Comparison of ENCODE assay signal across 13 cellular contexts in genomic region chr6:132190097-132190814, GRCh38.
A peak's percentile ranks its signal among the peaks of the same experiment; 100 is the strongest.
DNase-seq lines count a peak whose midpoint lies in the region; ATAC-seq and TF ChIP-seq lines count a peak whose summit lies in the region.
"Had no signal": no experiment of that assay in that cellular context is flagged by ENCODE, and none has a peak within 500 bp of the region (broad histone marks: within the 10 kb centered on the region; RNA-seq: fewer than 3 reads in every experiment).

No MANE protein-coding gene starts in this region.

- H3K9me3 ChIP-seq in tibial artery (no peaks in the 10 kb centered on the region), SJCRH30 (replicated peaks) (peaks cover 3% of the 10 kb centered on the region; the same call in 1 of the 2 replicates)
- H3K9me3 ChIP-seq: A549, mucosa of descending colon had no signal

- H3K27me3 ChIP-seq in tibial artery, result no peaks in the 10 kb centered on the region
- H3K27me3 ChIP-seq in SJCRH30, result no peaks in the 10 kb centered on the region

- H3K4me1 Mint-ChIP-seq in activated T-cell treated with anti-CD3 and anti-CD28 coated beads, Interleukin-2, amount 50 U/mL, for 72 hours (ENCODE audit: low read depth), result no peaks in the 10 kb centered on the region
- no peaks in the 10 kb centered on the region for H3K4me1 Mint-ChIP-seq in activated T-cell treated with anti-CD3 and anti-CD28 coated beads, Interleukin-2, amount 50 U/mL, for 4 hours (ENCODE audit: low read depth)

- no peaks in the 10 kb centered on the region for H3K9me3 Mint-ChIP-seq in activated T-cell treated with anti-CD3 and anti-CD28 coated beads, Interleukin-2, amount 50 U/mL, for 72 hours
- H3K9me3 Mint-ChIP-seq in activated T-cell treated with anti-CD3 and anti-CD28 coated beads, Interleukin-2, amount 50 U/mL, for 4 hours, result no peaks in the 10 kb centered on the region

- intact Hi-C loops in tibial artery (cut with DNase I; ENCODE audit: low total_unique reads), result no loop called here

- H3K27ac Mint-ChIP-seq in activated T-cell treated with anti-CD3 and anti-CD28 coated beads, Interleukin-2, amount 50 U/mL, for 72 hours, result peak overlapping the region; percentile 3
- H3K27ac Mint-ChIP-seq: dendritic cell treated with granulocyte-macrophage colony-stimulating factor and Interleukin-4, amounts not matched to agents 40 ng/mL and 50 ng/mL, for 4 days had no signal

- no peaks in the 10 kb centered on the region for H3K27me3 Mint-ChIP-seq in activated T-cell treated with anti-CD3 and anti-CD28 coated beads, Interleukin-2, amount 50 U/mL, for 72 hours (ENCODE audit: low read depth)
- H3K27me3 Mint-ChIP-seq in activated T-cell treated with anti-CD3 and anti-CD28 coated beads, Interleukin-2, amount 50 U/mL, for 4 hours (ENCODE audit: low read depth), result no peaks in the 10 kb centered on the region
- H3K27me3 Mint-ChIP-seq: dendritic cell treated with granulocyte-macrophage colony-stimulating factor and Interleukin-4, amounts not matched to agents 40 ng/mL and 50 ng/mL, for 4 days had no signal

- H3K4me3 Mint-ChIP-seq in activated T-cell treated with anti-CD3 and anti-CD28 coated beads, Interleukin-2, amount 50 U/mL, for 72 hours, result no peak overlapping the region
- no peak overlapping the region for H3K4me3 Mint-ChIP-seq in activated T-cell treated with anti-CD3 and anti-CD28 coated beads, Interleukin-2, amount 50 U/mL, for 4 hours
- H3K4me3 Mint-ChIP-seq: dendritic cell treated with granulocyte-macrophage colony-stimulating factor and Interleukin-4, amounts not matched to agents 40 ng/mL and 50 ng/mL, for 4 days had no signal

- H3K36me3 ChIP-seq in tibial artery (no peaks in the 10 kb centered on the region), SJCRH30 (no peaks in the 10 kb centered on the region)

- H3K4me3 ChIP-seq in coronary artery (no peak overlapping the region), tibial artery (no peak overlapping the region), SJCRH30 (no peak overlapping the region)
- H3K4me3 ChIP-seq: A549, mucosa of descending colon had no signal

- TF ChIP-seq CTCF in coronary artery (IDR thresholded peaks at IDR 0.05) (no peak), tibial artery (IDR thresholded peaks at IDR 0.05) (no peak)

- H3K4me1 ChIP-seq in tibial artery (peaks cover 0 to 29% (median 4%) of the 10 kb centered on the region in 4 donors), SJCRH30 (peaks cover 18% of the 10 kb centered on the region)
- H3K4me1 ChIP-seq: A549 had no signal

- H3K36me3 Mint-ChIP-seq in activated T-cell treated with anti-CD3 and anti-CD28 coated beads, Interleukin-2, amount 50 U/mL, for 72 hours (ENCODE audit: insufficient read depth in 2 of 2), result no peaks in the 10 kb centered on the region
- H3K36me3 Mint-ChIP-seq in activated T-cell treated with anti-CD3 and anti-CD28 coated beads, Interleukin-2, amount 50 U/mL, for 4 hours (ENCODE audit: insufficient read depth), result no peaks in the 10 kb centered on the region

- H3K27ac ChIP-seq in coronary artery, result peak overlapping the region; percentile 50 to 63
- H3K27ac ChIP-seq in tibial artery, result peak overlapping the region; percentile 43 to 45
- no peak overlapping the region for H3K27ac ChIP-seq in SJCRH30
- H3K27ac ChIP-seq: A549, VCaP had no signal

- DNase-seq in activated T-cell treated with anti-CD3 and anti-CD28 coated beads, Interleukin-2, amount 50 U/mL, for 72 hours, result no peak
- DNase-seq in activated T-cell treated with anti-CD3 and anti-CD28 coated beads, Interleukin-2, amount 50 U/mL, for 4 hours, result no peak
- DNase-seq in coronary artery (ENCODE audit: low spot score) (no peak), tibial artery (no peak), T1000 (lab: John Stamatoyannopoulos, UW) (no peak), NCI-H1694 treated with DMSO at 0.1 percent for 48 hours (lab: John Stamatoyannopoulos, UW) (no peak), SJCRH30 (no peak)
- DNase-seq: mucosa of descending colon, NCI-H1092 treated with DMSO at 0.1 percent for 48 hours had no signal

- no peak for ATAC-seq in activated T-cell treated with anti-CD3 and anti-CD28 coated beads, Interleukin-2, amount 50 U/mL, for 72 hours (replicated peaks in 1 of 2)
- ATAC-seq in activated T-cell treated with anti-CD3 and anti-CD28 coated beads, Interleukin-2, amount 50 U/mL, for 4 hours, result no peak
- ATAC-seq in HG03469 (IDR thresholded peaks at IDR 0.05; ENCODE audit: unreplicated experiment), result peak; percentile 58
- ATAC-seq: A549, mucosa of descending colon had no signal
